Comparison of ENCODE assay signal across 17 cellular contexts in the genomic region with DNA sequence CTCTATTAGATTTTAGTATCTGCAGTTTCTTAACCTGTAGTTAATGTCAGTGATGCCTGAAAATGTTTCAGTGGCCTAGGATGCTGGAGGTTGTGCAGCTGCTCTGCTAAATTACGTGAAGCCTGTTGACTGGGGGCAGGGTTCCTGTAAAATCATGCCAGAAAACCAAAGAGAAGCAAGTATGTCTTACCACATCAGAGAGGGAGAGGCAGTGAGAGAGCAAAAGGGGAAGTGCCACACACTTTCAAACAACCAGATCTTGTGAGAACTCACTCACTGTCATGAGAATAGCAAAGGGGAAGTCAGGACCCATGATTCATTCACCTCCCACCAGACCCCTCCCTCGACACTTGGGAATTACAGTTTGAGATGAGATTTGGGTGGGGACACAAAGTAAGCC.
"Had no signal": no experiment of that assay in that cellular context is flagged by ENCODE, and none has a peak within 500 bp of the region (broad histone marks: within the 10 kb centered on the region; RNA-seq: fewer than 3 reads in every experiment).

No MANE protein-coding gene starts in this region.

- ATAC-seq: gastrocnemius medialis; heart right ventricle; left colon; lower lobe of right lung; right cardiac atrium; stimulated activated naive CD8-positive, alpha-beta T cell treated with anti-CD3 and anti-CD28 coated beads, Interleukin-15, Interleukin-2, amounts not matched to agents 100 U/mL and 50 U/mL, for 24 hours had no signal

- H3K27me3 ChIP-seq: gastrocnemius medialis, heart right ventricle, transverse colon, vagina had no signal

- H3K4me1 Mint-ChIP-seq: nephron had no signal

- H3K9me3 Mint-ChIP-seq: nephron had no signal

- H3K27ac Mint-ChIP-seq: activated naive CD4-positive, alpha-beta T cell treated with anti-CD3 and anti-CD28 coated beads for 36 hours; activated T-helper 2 cell treated with anti-CD3 and anti-CD28 coated beads, Interferon-gamma antibody, Interleukin-2, Interleukin-4, amounts not matched to agents 10 μg/mL and 5 μg/mL and 100 μg/mL, durations not matched to agents 14 hours and 24 hours and 36 hours; nephron had no signal

- H3K4me3 ChIP-seq: gastrocnemius medialis, heart right ventricle, lower lobe of right lung, prostate gland, skin epidermis, transverse colon, vagina had no signal

- H3K4me1 ChIP-seq: gastrocnemius medialis, heart right ventricle, lower lobe of right lung, prostate gland, transverse colon, vagina had no signal

- H3K27ac ChIP-seq: gastrocnemius medialis, heart right ventricle, lower lobe of right lung, prostate gland, skin epidermis, transverse colon, vagina had no signal

- H3K4me3 Mint-ChIP-seq: activated naive CD4-positive, alpha-beta T cell treated with anti-CD3 and anti-CD28 coated beads for 36 hours; nephron had no signal

- H3K9me3 ChIP-seq: gastrocnemius medialis, lower lobe of right lung, prostate gland, transverse colon, vagina had no signal

- H3K36me3 ChIP-seq: gastrocnemius medialis, heart right ventricle, lower lobe of right lung, prostate gland, transverse colon, vagina had no signal

- DNase-seq: activated naive CD4-positive, alpha-beta T cell treated with anti-CD3 and anti-CD28 coated beads for 36 hours; activated T-cell treated with anti-CD3 and anti-CD28 coated beads for 4 hours; gastrocnemius medialis; heart right ventricle; left colon; lower lobe of right lung; occipital lobe; right cardiac atrium; stimulated activated CD4-positive, alpha-beta T cell treated with anti-CD3 and anti-CD28 coated beads, Interleukin-4, amount 100 ng/mL, for 4 hours; stimulated activated CD8-positive, alpha-beta memory T cell treated with anti-CD3 and anti-CD28 coated beads, Interleukin-4, amount 100 ng/mL, for 48 hours; stimulated activated naive CD8-positive, alpha-beta T cell treated with anti-CD3 and anti-CD28 coated beads, Interleukin-15, Interleukin-2, amounts not matched to agents 100 U/mL and 50 U/mL, for 24 hours; transverse colon had no signal
